In genomic region chr15:66748320-66748779, GRCh38 we compare ENCODE assay signal across 10 cellular contexts. TPM values are rescaled to one million over a fixed set of nuclear protein-coding genes. Genes with fewer than 3 reads are reported as not detected.
A peak's percentile ranks its signal among the peaks of the same experiment; 100 is the strongest.
DNase-seq lines count a peak whose midpoint lies in the region; ATAC-seq and TF ChIP-seq lines count a peak whose summit lies in the region.
"Had no signal": no experiment of that assay in that cellular context is flagged by ENCODE, and none has a peak within 500 bp of the region (broad histone marks: within the 10 kb centered on the region; RNA-seq: fewer than 3 reads in every experiment).

No MANE protein-coding gene starts in this region.

- TF ChIP-seq EP300 in esophagus muscularis mucosa (IDR thresholded peaks at IDR 0.05) = no peak

- H3K9me3 ChIP-seq in OCI-LY7 (ENCODE audit: low read length) = no peaks in the 10 kb centered on the region
- H3K9me3 ChIP-seq in esophagus muscularis mucosa = no peaks in the 10 kb centered on the region
- H3K9me3 ChIP-seq: Caco-2, neutrophil had no signal

- H3K79me2 ChIP-seq in OCI-LY7 (ENCODE audit: insufficient read depth, low read depth, low read length) = no peaks in the 10 kb centered on the region

- POLR2A ChIA-PET in OCI-LY7 (lab: Charles Lee) = no interaction called here

- CTCF ChIA-PET in OCI-LY7 (lab: Charles Lee; ENCODE audit: unreplicated experiment) = no interaction called here

- no peak overlapping the region for H3K27ac ChIP-seq in OCI-LY7 (ENCODE audit: low read depth, low read length, poor library complexity, severe bottlenecking)
- peak overlapping the region in 3 of 4 donors; percentile 28 to 31 (median 29) for H3K27ac ChIP-seq in esophagus muscularis mucosa (replicated peaks in 1 of 4)
- H3K27ac ChIP-seq: neutrophil had no signal

- TF ChIP-seq CTCF in AG10803 (conservative IDR thresholded peaks at IDR 0.05; ENCODE audit: low read length) (no peak), OCI-LY7 (conservative IDR thresholded peaks at IDR 0.05; ENCODE audit: low read length) (no peak), esophagus muscularis mucosa (IDR thresholded peaks at IDR 0.05) (no peak), GM13976 (IDR thresholded peaks at IDR 0.05; ENCODE audit: borderline replicate concordance, control extremely low read depth, extremely low read depth, insufficient read depth, missing control alignments) (no peak)

- H3K4me1 ChIP-seq in OCI-LY7 (ENCODE audit: insufficient read depth, low read length, poor library complexity, severe bottlenecking) (peaks cover 21% of the 10 kb centered on the region), esophagus muscularis mucosa (peaks cover 66 to 87% (median 81%) of the 10 kb centered on the region in 4 donors)

- in situ Hi-C loops in GM13976 (cut with MboI; ENCODE audit: low sequenced_read_pairs, unreplicated experiment) = no loop called here
- in situ Hi-C loops in KBM-7 (cut with MboI; ENCODE audit: low pct_unique_long_range_greater_than_20kb, low sequenced_read_pairs) = no loop called here

- H3K4me3 ChIP-seq in AG10803 (ENCODE audit: low read length) (no peak overlapping the region), OCI-LY7 (ENCODE audit: low read depth, low read length, poor library complexity, severe bottlenecking) (no peak overlapping the region), esophagus muscularis mucosa (no peak overlapping the region)

- intact Hi-C loops in OCI-LY7 (cut with micrococcal nuclease; ENCODE audit: unreplicated experiment) (no loop called here), esophagus muscularis mucosa (cut with DNase I) (no loop called here)

- no peaks in the 10 kb centered on the region for H3K36me3 ChIP-seq in OCI-LY7 (ENCODE audit: insufficient read depth, low read length)
- no peaks in the 10 kb centered on the region for H3K36me3 ChIP-seq in esophagus muscularis mucosa
- H3K36me3 ChIP-seq: neutrophil had no signal

- DNase-seq in AG10803 (ENCODE audit: low read depth) (peak; percentile 91), OCI-LY7 (ENCODE audit: low spot score) (no peak), esophagus muscularis mucosa (ENCODE audit: extremely low spot score) (no peak), non-pigmented ciliary epithelial cell (ENCODE audit: low read depth) (peak; percentile 68), GM13976 (ENCODE audit: low spot score) (no peak), KBM-7 (no peak), NCI-H2227 (lab: John Stamatoyannopoulos, UW; ENCODE audit: unreplicated experiment) (no peak)
- DNase-seq: Caco-2 had no signal

- H3K27me3 ChIP-seq in esophagus muscularis mucosa = no peaks in the 10 kb centered on the region
- H3K27me3 ChIP-seq: neutrophil had no signal

- TF ChIP-seq POLR2A in esophagus muscularis mucosa (IDR thresholded peaks at IDR 0.05; ENCODE audit: low read depth) = no peak

- WGBS in esophagus muscularis mucosa = 32% methylated on average over 7 of the region's 7 CpGs

- H4K20me1 ChIP-seq in OCI-LY7 (ENCODE audit: insufficient read depth, low read length) = no peaks in the 10 kb centered on the region

- ATAC-seq in HG03565 (IDR thresholded peaks at IDR 0.05; ENCODE audit: unreplicated experiment) = no peak

- H3K4me2 ChIP-seq in OCI-LY7 (ENCODE audit: low read length) = no peak overlapping the region

- H2AFZ ChIP-seq in OCI-LY7 (ENCODE audit: low read length) = no peak overlapping the region

- BruUV-seq in OCI-LY7 (replicated peaks; lab: Mats Ljungman, UMichigan) = TSS peak; percentile 32

- H3K9me2 ChIP-seq in OCI-LY7 (ENCODE audit: insufficient read depth, low read length) = no peaks in the 10 kb centered on the region

RNA-seq across cellular contexts. Expression of gene SMAD6, which starts 46.3 kb away (rescaled TPM):
- total RNA-seq in OCI-LY7 (2014; rRNA removed; shearing (Covaris generic)) = 15.3 and 16.1 TPM in 2 replicates
- 11.8 and 14.6 TPM in 2 replicates for total RNA-seq in OCI-LY7 (2022)
- 10 to 100 TPM in 3 of 4 donors, 1 to 10 TPM in 1; 9.4 to 18.9 (median 14.3) TPM for total RNA-seq in esophagus muscularis mucosa

Comparison
In these comparisons a context has a peak if more than half of its experiments do, and no peak if none do; other contexts are left out.
1. DNase-seq: peak in AG10803 (single experiment) and non-pigmented ciliary epithelial cell (single experiment); none in OCI-LY7 (single experiment), esophagus muscularis mucosa (single experiment), GM13976 (single experiment), KBM-7 (single experiment) and NCI-H2227 (single experiment).